In the genomic region with DNA sequence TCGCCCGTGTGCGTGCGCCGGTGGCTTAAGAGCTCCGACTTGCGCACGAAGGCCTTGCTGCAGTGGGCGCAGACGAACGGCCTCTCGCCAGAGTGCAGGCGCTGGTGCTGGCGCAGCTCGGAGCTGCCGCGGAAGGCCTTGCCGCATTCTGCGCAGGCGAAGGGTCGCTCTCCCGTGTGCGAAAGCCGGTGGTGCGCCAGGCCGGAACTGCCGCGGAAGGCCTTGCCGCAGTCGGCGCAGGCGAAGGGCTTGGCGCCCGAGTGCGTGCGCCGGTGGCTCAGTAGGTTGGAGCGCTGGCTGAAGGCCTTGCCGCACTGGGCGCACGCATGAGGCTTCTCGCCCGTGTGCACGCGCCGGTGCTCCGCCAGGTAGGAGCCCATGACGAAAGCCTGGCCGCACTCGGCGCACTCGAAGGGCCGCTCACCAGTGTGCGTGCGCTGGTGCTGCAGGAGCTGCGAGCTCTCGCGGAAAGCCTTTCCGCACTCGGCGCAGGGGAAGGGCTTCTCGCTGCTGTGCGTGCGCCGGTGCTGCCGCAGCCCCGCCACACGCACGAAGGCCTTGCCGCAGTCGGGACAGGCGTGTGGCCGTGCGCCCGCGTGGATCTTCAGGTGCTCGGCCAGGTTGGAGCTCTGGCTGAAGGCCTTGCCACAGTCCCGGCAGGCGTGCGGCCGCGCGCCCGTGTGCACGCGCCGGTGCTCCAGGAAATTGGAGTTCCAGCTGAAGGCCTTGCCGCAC, we compare ENCODE assay signal across 7 cellular contexts. TPM values are rescaled to one million over a fixed set of nuclear protein-coding genes. Genes with fewer than 3 reads are reported as not detected.
DNase-seq lines count a peak whose midpoint lies in the region; ATAC-seq and TF ChIP-seq lines count a peak whose summit lies in the region.
"Had no signal": no experiment of that assay in that cellular context is flagged by ENCODE, and none has a peak within 500 bp of the region (broad histone marks: within the 10 kb centered on the region; RNA-seq: fewer than 3 reads in every experiment).

No MANE protein-coding gene starts in this region.

- H3K9me3 Mint-ChIP-seq in dendritic cell treated with granulocyte-macrophage colony-stimulating factor and Interleukin-4, amounts not matched to agents 40 ng/mL and 50 ng/mL, for 4 days: no peaks in the 10 kb centered on the region
- H3K9me3 Mint-ChIP-seq in mesothelial cell of epicardium: no peaks in the 10 kb centered on the region
- H3K9me3 Mint-ChIP-seq: type B pancreatic cell had no signal

- H3K9me3 ChIP-seq in HUES6 (ENCODE audit: control insufficient read depth, insufficient read depth, low read depth, low read length) (no peaks in the 10 kb centered on the region), gastroesophageal sphincter (peaks cover 0 to 9% (median 0%) of the 10 kb centered on the region in 3 donors)

- H3K27me3 Mint-ChIP-seq in dendritic cell treated with granulocyte-macrophage colony-stimulating factor and Interleukin-4, amounts not matched to agents 40 ng/mL and 50 ng/mL, for 4 days: peaks cover 45% of the 10 kb centered on the region
- H3K27me3 Mint-ChIP-seq in mesothelial cell of epicardium (ENCODE audit: low read depth): no peaks in the 10 kb centered on the region
- H3K27me3 Mint-ChIP-seq: type B pancreatic cell had no signal

- H3K4me1 ChIP-seq in HUES6 (ENCODE audit: control insufficient read depth, insufficient read depth, low read length) (peaks cover 8% of the 10 kb centered on the region), gastroesophageal sphincter (peaks cover 0 to 26% (median 3%) of the 10 kb centered on the region in 3 donors)

- H3K27ac Mint-ChIP-seq in dendritic cell treated with granulocyte-macrophage colony-stimulating factor and Interleukin-4, amounts not matched to agents 40 ng/mL and 50 ng/mL, for 4 days: no peak overlapping the region
- H3K27ac Mint-ChIP-seq in mesothelial cell of epicardium: no peak overlapping the region
- H3K27ac Mint-ChIP-seq: type B pancreatic cell had no signal

- H3K27ac ChIP-seq in HUES6 (ENCODE audit: low read depth, low read length): no peak overlapping the region
- peak overlapping the region in 1 of 21 experiments; percentile 30 for H3K27ac ChIP-seq in skin epidermis
- H3K27ac ChIP-seq in gastroesophageal sphincter: no peak overlapping the region

- H3K4me1 Mint-ChIP-seq in dendritic cell treated with granulocyte-macrophage colony-stimulating factor and Interleukin-4, amounts not matched to agents 40 ng/mL and 50 ng/mL, for 4 days (ENCODE audit: low read depth): peaks cover 20% of the 10 kb centered on the region
- peaks cover 2% of the 10 kb centered on the region for H3K4me1 Mint-ChIP-seq in mesothelial cell of epicardium

- H3K36me3 ChIP-seq in HUES6 (ENCODE audit: control insufficient read depth, insufficient read depth, low read length) (no peaks in the 10 kb centered on the region; the same call in 1 of the 2 replicates), gastroesophageal sphincter (peaks cover 0 to 1% of the 10 kb centered on the region in 2 donors)

- TF ChIP-seq CTCF in gastroesophageal sphincter (IDR thresholded peaks at IDR 0.05): no peak
- TF ChIP-seq CTCF in mesothelial cell of epicardium (IDR thresholded peaks at IDR 0.05; ENCODE audit: unreplicated experiment): no peak

- peak overlapping the region; percentile 37 for H3K4me3 Mint-ChIP-seq in dendritic cell treated with granulocyte-macrophage colony-stimulating factor and Interleukin-4, amounts not matched to agents 40 ng/mL and 50 ng/mL, for 4 days
- H3K4me3 Mint-ChIP-seq in mesothelial cell of epicardium: no peak overlapping the region
- H3K4me3 Mint-ChIP-seq: type B pancreatic cell had no signal

- H3K36me3 Mint-ChIP-seq in dendritic cell treated with granulocyte-macrophage colony-stimulating factor and Interleukin-4, amounts not matched to agents 40 ng/mL and 50 ng/mL, for 4 days (ENCODE audit: low read depth): peaks cover 21% of the 10 kb centered on the region
- no peaks in the 10 kb centered on the region for H3K36me3 Mint-ChIP-seq in mesothelial cell of epicardium
- H3K36me3 Mint-ChIP-seq: type B pancreatic cell had no signal

- H3K4me3 ChIP-seq in HUES6 (ENCODE audit: low read depth, low read length) (peak overlapping the region; percentile 10; the same call in 1 of the 2 replicates), skin epidermis (peak overlapping the region in 5 of 7 experiments; percentile 7 to 33 (median 17)), gastroesophageal sphincter (peak overlapping the region in 1 of 2 donors; percentile 38)

- ATAC-seq in gastroesophageal sphincter (no peak), HG03442 (IDR thresholded peaks at IDR 0.05; ENCODE audit: unreplicated experiment) (no peak)

- H3K27me3 ChIP-seq in HUES6 (ENCODE audit: control insufficient read depth, insufficient read depth, low read length): no peaks in the 10 kb centered on the region; the same call in 1 of the 2 replicates
- peaks cover 66% of the 10 kb centered on the region for H3K27me3 ChIP-seq in gastroesophageal sphincter

- TF ChIP-seq EP300 in gastroesophageal sphincter (IDR thresholded peaks at IDR 0.05): no peak

- DNase-seq in mesothelial cell of epicardium (ENCODE audit: low spot score in 2 of 2, unreplicated experiment in 2 of 2): no peak

- no CpG with 5 or more reads among the region's 88 CpGs for WGBS in gastroesophageal sphincter (ENCODE audit: low coverage in 1 of 2), 2 donors

- intact Hi-C loops in dendritic cell treated with granulocyte-macrophage colony-stimulating factor and Interleukin-4, amounts not matched to agents 40 ng/mL and 50 ng/mL, for 4 days (cut with micrococcal nuclease): no loop called here

- TF ChIP-seq POLR2A in gastroesophageal sphincter (IDR thresholded peaks at IDR 0.05): no peak

- H3K9ac ChIP-seq in HUES6 (ENCODE audit: low read length): no peak overlapping the region

RNA-seq across cellular contexts. Expression of gene A1BG, which starts 3.1 kb away (rescaled TPM):
- 10 to 100 TPM in 1 of 4 donors, 1 to 10 TPM in 3; 2.3 to 20.7 (median 7.5) TPM for total RNA-seq in gastroesophageal sphincter
- total RNA-seq in mesothelial cell of epicardium: 12.3 to 15.5 TPM (median 13.1 TPM) in 3 replicates

RNA-seq across cellular contexts. Expression of gene ZNF497, which starts 6.1 kb away (rescaled TPM):
- total RNA-seq in gastroesophageal sphincter (1 to 10 TPM in 3 of 4 donors, under 1 TPM in 1; 0.77 to 2.2 (median 1.6) TPM), mesothelial cell of epicardium (6.6 to 7.6 TPM (median 6.9 TPM) in 3 replicates)

RNA-seq across cellular contexts. Expression of gene ZNF837, which starts 24.4 kb away (rescaled TPM):
- 1 to 10 TPM in 3 of 4 donors, under 1 TPM in 1; 0.99 to 3.7 (median 2.4) TPM for total RNA-seq in gastroesophageal sphincter
- 3.1 to 4.2 TPM (median 3.9 TPM) in 3 replicates for total RNA-seq in mesothelial cell of epicardium

RNA-seq across cellular contexts. Expression of gene ZSCAN22, which starts 29.6 kb away (rescaled TPM):
- total RNA-seq in gastroesophageal sphincter (1 to 10 TPM; 2.4 to 4.8 (median 2.9) TPM), mesothelial cell of epicardium (3.6 to 3.8 TPM (median 3.7 TPM) in 3 replicates)

RNA-seq across cellular contexts. Expression of gene RPS5, which starts 30.7 kb away (rescaled TPM):
- total RNA-seq in gastroesophageal sphincter: 1,000 to 10,000 TPM in 3 of 4 donors, 100 to 1,000 TPM in 1; 841 to 2,040 (median 1,635) TPM
- total RNA-seq in mesothelial cell of epicardium: 985 to 1,018 TPM (median 1,016 TPM) in 3 replicates
